In genomic region chr5:52983731-52984620, GRCh38 we compare ENCODE assay signal across 2 cellular contexts.
TF ChIP-seq lines count a peak whose summit lies in the region.

No MANE protein-coding gene starts in this region.

TF ChIP-seq in SK-N-SH, 30 proteins besides CTCF, POLR2A, EP300 and RAD21:
- TF ChIP-seq IRF3 (IDR thresholded peaks at IDR 0.05; ENCODE audit: low read depth, low read length) = no peak
- TF ChIP-seq FOXJ3 (CRISPR knock-in tag; IDR thresholded peaks at IDR 0.05) = no peak
- TF ChIP-seq SMC3 (IDR thresholded peaks at IDR 0.05; ENCODE audit: low read depth, low read length) = no peak
- TF ChIP-seq PBX3 (IDR thresholded peaks at IDR 0.05) = no peak; the same call in 1 of the 2 replicates
- no peak for TF ChIP-seq TCF12 (IDR thresholded peaks at IDR 0.05)
- no peak for TF ChIP-seq ELF1 (IDR thresholded peaks at IDR 0.05)
- no peak for TF ChIP-seq YY1 (IDR thresholded peaks at IDR 0.05; ENCODE audit: low read depth)
- TF ChIP-seq NRF1 (IDR thresholded peaks at IDR 0.05; ENCODE audit: low read depth, low read length) = no peak
- no peak for TF ChIP-seq GATA2 (CRISPR knock-in tag; IDR thresholded peaks at IDR 0.05)
- TF ChIP-seq CHD2 (IDR thresholded peaks at IDR 0.05; ENCODE audit: low read length, partially characterized antibody) = no peak
- TF ChIP-seq FOSL2 (IDR thresholded peaks at IDR 0.05; ENCODE audit: borderline replicate concordance, low read depth) = no peak
- TF ChIP-seq GABPA (IDR thresholded peaks at IDR 0.05; ENCODE audit: low read depth) = no peak
- no peak for TF ChIP-seq RXRA (IDR thresholded peaks at IDR 0.05; ENCODE audit: borderline replicate concordance, low read depth)
- TF ChIP-seq MEF2A (IDR thresholded peaks at IDR 0.05; ENCODE audit: borderline replicate concordance, low read depth) = no peak
- TF ChIP-seq TAF1 (IDR thresholded peaks at IDR 0.05; ENCODE audit: borderline replicate concordance, low read depth, low read length) = no peak
- no peak for TF ChIP-seq RFX5 (IDR thresholded peaks at IDR 0.05; ENCODE audit: low read length)
- TF ChIP-seq REST (IDR thresholded peaks at IDR 0.05; ENCODE audit: low read depth, low read length) = no peak
- TF ChIP-seq USF1 (IDR thresholded peaks at IDR 0.05; ENCODE audit: borderline replicate concordance, low read depth) = no peak
- no peak for TF ChIP-seq ZBTB33 (IDR thresholded peaks at IDR 0.05; ENCODE audit: borderline replicate concordance, low read depth)
- no peak for TF ChIP-seq USF2 (IDR thresholded peaks at IDR 0.05; ENCODE audit: borderline replicate concordance, low read depth, low read length)

TF ChIP-seq in SK-N-SH treated with all-trans-retinoic acid at 6 μM for 48 hours, 23 proteins besides CTCF, POLR2A, EP300 and RAD21 (continued from another document):
- no peak for TF ChIP-seq GLIS3 (CRISPR knock-in tag; IDR thresholded peaks at IDR 0.05)
